Comparison of ENCODE assay signal across 24 cellular contexts in genomic region chr11:1817000-1817399, GRCh38. TPM values are rescaled to one million over a fixed set of nuclear protein-coding genes. Genes with fewer than 3 reads are reported as not detected.
"Had no signal": no experiment of that assay in that cellular context is flagged by ENCODE, and none has a peak within 500 bp of the region (broad histone marks: within the 10 kb centered on the region; RNA-seq: fewer than 3 reads in every experiment).

No MANE protein-coding gene starts in this region.

- H3K4me3 Mint-ChIP-seq: memory B cell had no signal

- H3K4me3 ChIP-seq: coronary artery, dorsolateral prefrontal cortex, esophagus squamous epithelium, gastrocnemius medialis, heart right ventricle, left lung, lower lobe of right lung had no signal

- H3K27ac ChIP-seq: coronary artery, dorsolateral prefrontal cortex, esophagus squamous epithelium, gastrocnemius medialis, heart right ventricle, left lung, lower lobe of right lung had no signal

- H3K4me1 ChIP-seq: gastrocnemius medialis, heart right ventricle, lower lobe of right lung had no signal

- DNase-seq: dermis blood vessel endothelial cell; dorsolateral prefrontal cortex; effector CD4-positive, alpha-beta T cell; effector memory CD4-positive, alpha-beta T cell; erythroblast; esophagus squamous epithelium; foreskin fibroblast; gastrocnemius medialis; glutamatergic neuron; heart right ventricle; hippocampal formation; left cardiac atrium; left lung; left ventricle myocardium superior; lower lobe of right lung; mesendoderm; midbrain had no signal

- H3K27ac Mint-ChIP-seq: memory B cell had no signal

- H3K4me1 Mint-ChIP-seq: memory B cell had no signal

- H3K36me3 ChIP-seq: esophagus squamous epithelium, gastrocnemius medialis, heart right ventricle, left lung, lower lobe of right lung had no signal

RNA-seq across cellular contexts. Expression of gene SYT8, which starts 17.8 kb away (rescaled TPM):
- total RNA-seq: dermis blood vessel endothelial cell, endothelial cell of umbilical vein, gastrocnemius medialis, glomerular endothelial cell, heart right ventricle, left cardiac atrium, left ventricle myocardium superior, lung microvascular endothelial cell, mononuclear cell had no signal
- polyA plus RNA-seq: endothelial cell of umbilical vein, heart right ventricle had no signal

RNA-seq across cellular contexts. Expression of gene TNNI2, which starts 21.8 kb away (rescaled TPM):
- total RNA-seq: dermis blood vessel endothelial cell, endothelial cell of umbilical vein, glomerular endothelial cell, kidney epithelial cell, left ventricle myocardium superior, lung microvascular endothelial cell had no signal
- polyA plus RNA-seq: endothelial cell of umbilical vein had no signal

RNA-seq across cellular contexts. Expression of gene LSP1, which starts 35.9 kb away (rescaled TPM):
- total RNA-seq: dermis blood vessel endothelial cell, endothelial cell of umbilical vein, kidney epithelial cell, lung microvascular endothelial cell had no signal
- polyA plus RNA-seq: endothelial cell of umbilical vein had no signal
